In the genomic region with DNA sequence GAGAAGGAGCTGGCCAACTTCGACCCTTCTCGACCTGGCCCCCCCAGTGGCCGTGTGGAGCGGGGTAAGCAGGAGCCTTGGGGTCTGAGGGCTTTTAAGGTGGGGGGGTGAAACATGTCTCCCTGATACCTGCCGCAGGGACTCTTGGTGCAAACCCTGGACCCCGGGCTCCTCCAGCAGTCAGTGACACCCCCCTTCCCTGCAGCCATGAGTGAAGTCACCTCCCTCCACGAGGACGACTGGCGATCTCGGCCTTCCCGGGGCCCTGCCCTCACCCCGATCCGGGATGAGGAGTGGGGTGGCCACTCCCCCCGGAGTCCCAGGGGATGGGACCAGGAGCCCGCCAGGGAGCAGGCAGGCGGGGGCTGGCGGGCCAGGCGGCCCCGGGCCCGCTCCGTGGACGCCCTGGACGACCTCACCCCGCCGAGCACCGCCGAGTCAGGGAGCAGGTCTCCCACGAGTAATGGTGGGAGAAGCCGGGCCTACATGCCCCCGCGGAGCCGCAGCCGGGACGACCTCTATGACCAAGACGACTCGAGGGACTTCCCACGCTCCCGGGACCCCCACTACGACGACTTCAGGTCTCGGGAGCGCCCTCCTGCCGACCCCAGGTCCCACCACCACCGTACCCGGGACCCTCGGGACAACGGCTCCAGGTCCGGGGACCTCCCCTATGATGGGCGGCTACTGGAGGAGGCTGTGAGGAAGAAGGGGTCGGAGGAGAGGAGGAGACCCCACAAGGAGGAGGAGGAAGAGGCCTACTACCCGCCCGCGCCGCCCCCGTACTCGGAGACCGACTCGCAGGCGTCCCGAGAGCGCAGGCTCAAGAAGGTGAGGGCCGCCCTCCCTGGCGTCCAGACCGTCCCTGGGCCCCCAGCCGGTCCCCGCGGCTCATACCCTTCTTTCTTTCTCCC, we compare ENCODE assay signal across 8 cellular contexts. TPM values are rescaled to one million over a fixed set of nuclear protein-coding genes. Genes with fewer than 3 reads are reported as not detected.
A peak's percentile ranks its signal among the peaks of the same experiment; 100 is the strongest.
DNase-seq lines count a peak whose midpoint lies in the region; ATAC-seq, FAIRE-seq and TF ChIP-seq lines count a peak whose summit lies in the region.

No MANE protein-coding gene starts in this region.

- 3 to 8% (median 6%) methylated on average over 59 to 67 of the region's 67 CpGs for WGBS in psoas muscle, 3 donors

- peaks cover 27% of the 10 kb centered on the region for H3K4me1 Mint-ChIP-seq in activated naive CD8-positive, alpha-beta T cell treated with anti-CD3 and anti-CD28 coated beads for 36 hours

- no peak for TF ChIP-seq CTCF in psoas muscle (IDR thresholded peaks at IDR 0.05)
- no peak for TF ChIP-seq CTCF in GM13976 (IDR thresholded peaks at IDR 0.05; ENCODE audit: borderline replicate concordance, control extremely low read depth, extremely low read depth, insufficient read depth, missing control alignments)

- H3K27ac ChIP-seq in psoas muscle: peak overlapping the region; percentile 94

- H3K9me3 ChIP-seq in psoas muscle: no peaks in the 10 kb centered on the region

- peak; percentile 52 for FAIRE-seq in GM12891 (lab: Jason Lieb, UNC)

- peaks cover 30% of the 10 kb centered on the region for H3K4me1 ChIP-seq in psoas muscle

- no peaks in the 10 kb centered on the region for H3K27me3 Mint-ChIP-seq in activated naive CD8-positive, alpha-beta T cell treated with anti-CD3 and anti-CD28 coated beads for 36 hours

- peak overlapping the region; percentile 93 for H3K4me3 Mint-ChIP-seq in activated naive CD8-positive, alpha-beta T cell treated with anti-CD3 and anti-CD28 coated beads for 36 hours

- in situ Hi-C loops in GM13976 (cut with MboI; ENCODE audit: low sequenced_read_pairs, unreplicated experiment): no loop called here

- DNase-seq in GM12891 (ENCODE audit: insufficient read length, low spot score) (no peak), OCI-M1 (lab: John Stamatoyannopoulos, UW) (peak; percentile 78), left cardiac atrium (peak; percentile 70), psoas muscle (peak; percentile 63 to 82), GM13976 (ENCODE audit: low spot score) (no peak)
- peak; percentile 48 for DNase-seq in activated naive CD8-positive, alpha-beta T cell treated with anti-CD3 and anti-CD28 coated beads for 36 hours

- TF ChIP-seq POLR2A in GM12891 (IDR thresholded peaks at IDR 0.05; ENCODE audit: low read depth, low read length): no peak

- no peaks in the 10 kb centered on the region for H3K27me3 ChIP-seq in psoas muscle (ENCODE audit: insufficient read depth in 3 of 3, low read length in 2 of 3)

- peak overlapping the region; percentile 91 for H3K4me3 ChIP-seq in psoas muscle

- peaks cover 18% of the 10 kb centered on the region for H3K36me3 Mint-ChIP-seq in activated naive CD8-positive, alpha-beta T cell treated with anti-CD3 and anti-CD28 coated beads for 36 hours

- H3K27ac Mint-ChIP-seq in activated naive CD8-positive, alpha-beta T cell treated with anti-CD3 and anti-CD28 coated beads for 36 hours: peak overlapping the region; percentile 96

- no peaks in the 10 kb centered on the region for H3K9me3 Mint-ChIP-seq in activated naive CD8-positive, alpha-beta T cell treated with anti-CD3 and anti-CD28 coated beads for 36 hours

- intact Hi-C loops in left cardiac atrium (cut with DNase I): loop anchor here in 1 of 2 donors (5.0 kb wide), 1 partner anchor 125 kb away; a partner anchor contains a TSS
- intact Hi-C loops in psoas muscle (cut with DNase I): loop anchor here (5.0 to 10.0 kb wide), 3 partner anchors 122 to 202 kb away; a partner anchor contains a TSS

- H3K36me3 ChIP-seq in psoas muscle (ENCODE audit: insufficient read depth in 1 of 2, low read depth in 1 of 2): peaks cover 0 to 20% of the 10 kb centered on the region in 2 donors

- ATAC-seq in left cardiac atrium: peak; percentile 38 to 46
- peak; percentile 13 to 64 (median 39) for ATAC-seq in psoas muscle
- ATAC-seq in HG03159 (IDR thresholded peaks at IDR 0.05; ENCODE audit: unreplicated experiment): no peak
- no peak for ATAC-seq in HG02938 (IDR thresholded peaks at IDR 0.05; ENCODE audit: unreplicated experiment)

TF ChIP-seq in GM12891, 5 proteins besides CTCF, POLR2A, EP300 and RAD21:
- TF ChIP-seq POU2F2 (IDR thresholded peaks at IDR 0.05; ENCODE audit: low read depth, low read length) (peak; percentile 50; the same call in 1 of the 2 replicates), SPI1 (IDR thresholded peaks at IDR 0.05; ENCODE audit: low read depth, low read length) (no peak)

RNA-seq across cellular contexts. Expression of a gene that starts 1.6 kb away (rescaled TPM):
- 109 TPM for polyA plus RNA-seq in GM12891 (2012; ENCODE audit: low read depth, missing spikeins)
- total RNA-seq in activated naive CD8-positive, alpha-beta T cell treated with anti-CD3 and anti-CD28 coated beads for 36 hours: 100 to 1,000 TPM; 105 to 109 TPM
- total RNA-seq in left cardiac atrium (100 to 1,000 TPM; 130 to 147 TPM), psoas muscle (100 to 1,000 TPM; 141 to 196 (median 188) TPM)
- polyA plus RNA-seq in psoas muscle: 100 to 1,000 TPM in 2 of 3 donors, 10 to 100 TPM in 1; 94.4 to 179 (median 142) TPM

RNA-seq across cellular contexts. Expression of a gene that starts 15.2 kb away (rescaled TPM):
- 0.28 TPM for polyA plus RNA-seq in GM12891 (2012; ENCODE audit: low read depth, missing spikeins)
- total RNA-seq in activated naive CD8-positive, alpha-beta T cell treated with anti-CD3 and anti-CD28 coated beads for 36 hours: under 1 TPM; 0.32 to 0.37 TPM
- total RNA-seq in left cardiac atrium (1 to 10 TPM in 1 of 2 donors, under 1 TPM in 1; 0.41 to 7.6 TPM), psoas muscle (under 1 TPM in 2 of 4 donors, not detected in 2; 0.22 to 0.42 TPM)
- polyA plus RNA-seq in psoas muscle: not detected

RNA-seq across cellular contexts. Expression of a gene that starts 18.4 kb away (rescaled TPM):
- polyA plus RNA-seq in GM12891 (2012; ENCODE audit: low read depth, missing spikeins): 17.5 TPM
- 10 to 100 TPM; 40.6 to 43.9 TPM for total RNA-seq in activated naive CD8-positive, alpha-beta T cell treated with anti-CD3 and anti-CD28 coated beads for 36 hours
- 1 to 10 TPM; 7.5 to 7.6 TPM for total RNA-seq in left cardiac atrium
- 1 to 10 TPM; 1.8 to 5.2 (median 2.7) TPM for total RNA-seq in psoas muscle
- 1 to 10 TPM; 1.7 to 4.4 (median 2.4) TPM for polyA plus RNA-seq in psoas muscle

RNA-seq across cellular contexts. Expression of a gene that starts 24.8 kb away (rescaled TPM):
- 0.21 TPM for polyA plus RNA-seq in GM12891 (2012; ENCODE audit: low read depth, missing spikeins)
- total RNA-seq in activated naive CD8-positive, alpha-beta T cell treated with anti-CD3 and anti-CD28 coated beads for 36 hours: under 1 TPM; 0.20 to 0.29 TPM
- total RNA-seq in left cardiac atrium: not detected
- under 1 TPM in 1 of 4 donors, not detected in 3; 0.11 TPM for total RNA-seq in psoas muscle
- polyA plus RNA-seq in psoas muscle: under 1 TPM in 2 of 3 donors, not detected in 1; 0.05 to 0.30 TPM

RNA-seq across cellular contexts. Expression of a gene that starts 38.6 kb away (rescaled TPM):
- polyA plus RNA-seq in GM12891 (2012; ENCODE audit: low read depth, missing spikeins): not detected
- total RNA-seq in activated naive CD8-positive, alpha-beta T cell treated with anti-CD3 and anti-CD28 coated beads for 36 hours: not detected
- total RNA-seq in left cardiac atrium (not detected), psoas muscle (not detected)
- under 1 TPM in 1 of 3 donors, not detected in 2; 0.03 TPM for polyA plus RNA-seq in psoas muscle

Comparison
In these comparisons a context has a peak if more than half of its experiments do, and no peak if none do; other contexts are left out.
1. DNase-seq: peak in OCI-M1 (single experiment), activated naive CD8-positive, alpha-beta T cell treated with anti-CD3 and anti-CD28 coated beads for 36 hours (single experiment), left cardiac atrium (single experiment) and psoas muscle (2 of 2); none in GM12891 (single experiment) and GM13976 (single experiment).
2. ATAC-seq: peak in left cardiac atrium (2 of 2) and psoas muscle (4 of 4); none in HG03159 (single experiment) and HG02938 (single experiment).
3. RNA of a gene that starts 18.4 kb away (total RNA-seq): 40.6 to 43.9 TPM in activated naive CD8-positive, alpha-beta T cell treated with anti-CD3 and anti-CD28 coated beads for 36 hours; 7.5 to 7.6 TPM in left cardiac atrium and 1.8 to 5.2 TPM in psoas muscle; every median in the first group is over 4 times any median in the second.